28 cellular contexts compared by ENCODE assay signal in the genomic region with DNA sequence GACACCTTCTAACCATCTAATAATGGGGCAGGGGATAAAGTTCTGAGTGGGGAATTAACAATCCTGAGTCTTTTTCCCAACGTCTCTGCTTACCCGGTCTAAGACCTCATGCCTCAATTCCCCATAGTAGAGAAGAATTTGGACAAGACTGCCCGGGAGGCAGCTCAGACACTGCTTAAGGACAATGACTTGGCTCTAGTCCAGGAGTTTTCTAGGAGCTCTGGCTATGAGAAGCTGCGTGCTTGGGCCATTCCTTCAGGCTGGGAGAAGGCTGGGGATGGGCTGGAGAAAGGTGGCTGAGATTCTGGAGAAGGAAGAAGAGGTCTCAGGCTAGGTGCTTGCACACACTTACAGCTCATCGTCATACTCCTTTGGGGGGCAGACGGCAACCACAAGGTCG. TPM values are rescaled to one million over a fixed set of nuclear protein-coding genes. Genes with fewer than 3 reads are reported as not detected.
A peak's percentile ranks its signal among the peaks of the same experiment; 100 is the strongest.
DNase-seq lines count a peak whose midpoint lies in the region; ATAC-seq, FAIRE-seq and TF ChIP-seq lines count a peak whose summit lies in the region.
"Had no signal": no experiment of that assay in that cellular context is flagged by ENCODE, and none has a peak within 500 bp of the region (broad histone marks: within the 10 kb centered on the region; RNA-seq: fewer than 3 reads in every experiment).

No MANE protein-coding gene starts in this region.

- FAIRE-seq in GM12892 (lab: Jason Lieb, UNC), result no peak

- peak; percentile 12 to 75 for DNase-seq in cardiac muscle cell (ENCODE audit: low read depth in 1 of 2, low spot score in 1 of 2)
- no peak for DNase-seq in Right ventricle myocardium inferior (ENCODE audit: missing footprints)
- peak; percentile 45 for DNase-seq in adipocyte (ENCODE audit: low read depth)
- peak; percentile 77 for DNase-seq in fibroblast of the aortic adventitia (ENCODE audit: low read depth)
- no peak for DNase-seq in NCI-H1417 treated with DMSO at 0.1 percent for 48 hours (lab: John Stamatoyannopoulos, UW)
- no peak for DNase-seq in GM12892 (ENCODE audit: insufficient read length)
- DNase-seq: activated naive CD4-positive, alpha-beta T cell treated with anti-CD3 and anti-CD28 coated beads, Interleukin-2, amount 50 U/mL, for 16 hours; caudate nucleus; foreskin melanocyte; H9; hippocampal formation; immature natural killer cell; left ventricle myocardium inferior; midbrain; MV-4-11; natural killer cell; NCI-H1694; NCI-H526; right cardiac atrium; stimulated activated CD4-positive, alpha-beta T cell treated with anti-CD3 and anti-CD28 coated beads, Interleukin-4, amount 100 ng/mL, for 1 hour; uterus; WERI-Rb-1 had no signal

- H3K27me3 ChIP-seq in cardiac muscle cell, result peaks cover 6% of the 10 kb centered on the region
- H3K27me3 ChIP-seq in adipocyte (replicated peaks; ENCODE audit: control insufficient read depth, insufficient read depth, low read length), result peaks cover 97% of the 10 kb centered on the region
- H3K27me3 ChIP-seq: uterus had no signal

- intact Hi-C loops in Right ventricle myocardium inferior (cut with DNase I), result no loop called here

- TF ChIP-seq CTCF in cardiac muscle cell (IDR thresholded peaks at IDR 0.05; ENCODE audit: low read depth, low read length) (no peak), fibroblast of the aortic adventitia (IDR thresholded peaks at IDR 0.05; ENCODE audit: insufficient read depth, low read length) (no peak)

- H3K36me3 ChIP-seq in cardiac muscle cell (no peaks in the 10 kb centered on the region), adipocyte (ENCODE audit: control insufficient read depth, insufficient read depth, low read length, severe bottlenecking) (no peaks in the 10 kb centered on the region)
- H3K36me3 ChIP-seq: left ventricle myocardium inferior, uterus, WERI-Rb-1 had no signal

- H3K9me3 ChIP-seq in cardiac muscle cell (ENCODE audit: low read depth) (no peaks in the 10 kb centered on the region), adipocyte (ENCODE audit: control insufficient read depth, low read length) (no peaks in the 10 kb centered on the region)
- H3K9me3 ChIP-seq: left ventricle myocardium inferior, uterus had no signal

- H3K4me1 ChIP-seq in cardiac muscle cell (ENCODE audit: low read depth) (no peaks in the 10 kb centered on the region), adipocyte (ENCODE audit: control insufficient read depth, insufficient read depth, low read length) (peaks cover 3% of the 10 kb centered on the region)
- H3K4me1 ChIP-seq: left ventricle myocardium inferior, uterus had no signal

- TF ChIP-seq POLR2A in GM12892 (IDR thresholded peaks at IDR 0.05; ENCODE audit: low read depth, low read length), result no peak

- no peak overlapping the region for H3K4me3 ChIP-seq in cardiac muscle cell
- no peak overlapping the region for H3K4me3 ChIP-seq in adipocyte (ENCODE audit: low read length)
- no peak overlapping the region for H3K4me3 ChIP-seq in fibroblast of the aortic adventitia (ENCODE audit: low read depth, low read length)
- H3K4me3 ChIP-seq: left ventricle myocardium inferior, uterus had no signal

- no peak overlapping the region for H3K9ac ChIP-seq in adipocyte (ENCODE audit: low read length)

- H3K27ac ChIP-seq in cardiac muscle cell, result no peak overlapping the region
- H3K27ac ChIP-seq: left ventricle myocardium inferior, RWPE1, uterus, WERI-Rb-1 had no signal

- ATAC-seq in Right ventricle myocardium inferior, result no peak
- no peak for ATAC-seq in GM18907 (IDR thresholded peaks at IDR 0.05; ENCODE audit: unreplicated experiment)
- ATAC-seq: natural killer cell; stimulated activated memory B cell treated with anti-CD40 and anti-IgM and Interleukin-4, amounts not matched to agents 10 μg/mL and 1 μg/mL and 100 μg/mL, for 72 hours had no signal

RNA-seq across cellular contexts. Expression of a gene that starts 19.8 kb away (rescaled TPM):
- total RNA-seq in cardiac muscle cell (1.6 and 5.3 TPM in 2 replicates), Right ventricle myocardium inferior (1.1 TPM), fibroblast of the aortic adventitia (ENCODE audit: low replicate concordance) (not detected in 2 replicates)
- polyA plus RNA-seq in cardiac muscle cell, result 2.4 and 8.8 TPM in 2 replicates
- not detected for polyA plus RNA-seq in GM12892 (2012; ENCODE audit: missing spikeins)
- total RNA-seq: dermis microvascular lymphatic vessel endothelial cell, natural killer cell, osteocyte had no signal
- polyA plus RNA-seq: AG04450, immature natural killer cell had no signal

RNA-seq across cellular contexts. Expression of a gene that starts 47.8 kb away (rescaled TPM):
- total RNA-seq in cardiac muscle cell (0.04 and 0.54 TPM in 2 replicates), Right ventricle myocardium inferior (not detected), fibroblast of the aortic adventitia (ENCODE audit: low replicate concordance) (not detected in 2 replicates)
- polyA plus RNA-seq in cardiac muscle cell, result not detected in 2 replicates
- not detected for polyA plus RNA-seq in GM12892 (2012; ENCODE audit: missing spikeins)
- total RNA-seq: dermis microvascular lymphatic vessel endothelial cell, left ventricle myocardium inferior, natural killer cell, osteocyte had no signal
- polyA plus RNA-seq: AG04450, immature natural killer cell had no signal

RNA-seq across cellular contexts. Expression of a gene that starts 50.7 kb away (rescaled TPM):
- total RNA-seq in cardiac muscle cell, result 0.14 and 0.15 TPM in 2 replicates
- polyA plus RNA-seq in cardiac muscle cell, result 0.49 TPM in 1 of 2 replicates, not detected in the other
- not detected for total RNA-seq in Right ventricle myocardium inferior
- not detected in 2 replicates for total RNA-seq in fibroblast of the aortic adventitia (ENCODE audit: low replicate concordance)
- not detected for polyA plus RNA-seq in GM12892 (2012; ENCODE audit: missing spikeins)
- total RNA-seq: dermis microvascular lymphatic vessel endothelial cell, left ventricle myocardium inferior, natural killer cell, osteocyte, right cardiac atrium had no signal
- polyA plus RNA-seq: AG04450, immature natural killer cell, right cardiac atrium had no signal

Comparison
In these comparisons a context has a peak if more than half of its experiments do, and no peak if none do; other contexts are left out.
1. DNase-seq: peak in cardiac muscle cell (2 of 2), adipocyte (single experiment) and fibroblast of the aortic adventitia (single experiment); none in Right ventricle myocardium inferior (single experiment), NCI-H1417 treated with DMSO at 0.1 percent for 48 hours (single experiment) and GM12892 (single experiment).